Comparison of ENCODE assay signal across 1 cellular context in genomic region chr15:51492528-51492927, GRCh38.
TF ChIP-seq lines count a peak whose summit lies in the region.

No MANE protein-coding gene starts in this region.

TF ChIP-seq in IMR-90, 13 proteins besides CTCF, POLR2A, EP300 and RAD21 (continued from another document):
- TF ChIP-seq ELK1 (IDR thresholded peaks at IDR 0.05; ENCODE audit: borderline replicate concordance, low read depth, low read length) (no peak), CHD1 (IDR thresholded peaks at IDR 0.05; ENCODE audit: low read depth, low read length) (no peak), SMC3 (IDR thresholded peaks at IDR 0.05; ENCODE audit: low read depth, low read length) (no peak)
